In genomic region chr6:33696076-33696475, GRCh38 we compare ENCODE assay signal across 10 cellular contexts. TPM values are rescaled to one million over a fixed set of nuclear protein-coding genes. Genes with fewer than 3 reads are reported as not detected.
DNase-seq lines count a peak whose midpoint lies in the region; ATAC-seq and TF ChIP-seq lines count a peak whose summit lies in the region.
"Had no signal": no experiment of that assay in that cellular context is flagged by ENCODE, and none has a peak within 500 bp of the region (broad histone marks: within the 10 kb centered on the region; RNA-seq: fewer than 3 reads in every experiment).

No MANE protein-coding gene starts in this region.

- H3K27me3 Mint-ChIP-seq in Caco-2 (ENCODE audit: insufficient read depth, unreplicated experiment) = no peaks in the 10 kb centered on the region

- peaks cover 8% of the 10 kb centered on the region for H3K4me1 Mint-ChIP-seq in Caco-2 (ENCODE audit: low read depth, unreplicated experiment)

- 75 to 85% (median 79%) methylated on average over 10 of the region's 10 CpGs for WGBS in psoas muscle, 3 donors

- DNase-seq in Caco-2 (no peak), RWPE1 (ENCODE audit: low spot score) (no peak), psoas muscle (peak in 1 of 2 donors; percentile 34), midbrain (lab: John Stamatoyannopoulos, UW) (no peak), SW 1271 (lab: John Stamatoyannopoulos, UW) (no peak), dermis blood vessel endothelial cell (no peak)
- no peak for DNase-seq in effector memory CD4-positive, alpha-beta T cell
- DNase-seq: DMS79 treated with DMSO at 0.1 percent for 48 hours had no signal

- H3K4me3 ChIP-seq in Caco-2 (ENCODE audit: low read depth, low read length) (no peak overlapping the region), psoas muscle (no peak overlapping the region)
- no peak overlapping the region for H3K4me3 ChIP-seq in effector memory CD4-positive, alpha-beta T cell (ENCODE audit: insufficient read depth, low read depth, low read length, poor library complexity, severe bottlenecking)

- CTCF ChIA-PET in Caco-2 (lab: Charles Lee) (no interaction called here), RWPE1 (lab: Yijun Ruan, JAX) (interaction anchor here (1.4 kb wide), 1 partner anchor 106 kb away, joined by 3 read pairs; no protein-coding TSS in a partner anchor)

- ATAC-seq in psoas muscle (no peak), HG02623 (IDR thresholded peaks at IDR 0.05; ENCODE audit: unreplicated experiment) (no peak)

- H3K36me3 ChIP-seq in Caco-2 (ENCODE audit: control insufficient read depth, insufficient read depth, low read length) (peaks cover 13% of the 10 kb centered on the region), psoas muscle (ENCODE audit: insufficient read depth in 1 of 2, low read depth in 1 of 2) (peaks cover 3 to 51% of the 10 kb centered on the region in 2 donors)
- peaks cover 3% of the 10 kb centered on the region for H3K36me3 ChIP-seq in effector memory CD4-positive, alpha-beta T cell (ENCODE audit: control insufficient read depth, insufficient read depth, low read length)

- no peak overlapping the region for H3K4me3 Mint-ChIP-seq in Caco-2 (ENCODE audit: unreplicated experiment)

- no peak overlapping the region for H3K27ac Mint-ChIP-seq in Caco-2 (ENCODE audit: unreplicated experiment)

- POLR2A ChIA-PET in Caco-2 (lab: Charles Lee) = interaction anchor here (0.5 kb wide), 1 partner anchor 62 kb away, joined by 3 read pairs; no protein-coding TSS in a partner anchor
- POLR2A ChIA-PET in RWPE1 (lab: Yijun Ruan, JAX; ENCODE audit: low non-redundant PET) = no interaction called here

- intact Hi-C loops in Caco-2 (cut with micrococcal nuclease; ENCODE audit: unreplicated experiment) (no loop called here), psoas muscle (cut with DNase I) (no loop called here)

- no peak for TF ChIP-seq CTCF in Caco-2 (IDR thresholded peaks at IDR 0.05; ENCODE audit: insufficient read depth in 1 of 2, low read depth in 1 of 2, low read length in 1 of 2, severe bottlenecking in 1 of 2, unreplicated experiment in 1 of 2)
- TF ChIP-seq CTCF in RWPE1 (conservative IDR thresholded peaks at IDR 0.05; ENCODE audit: low read depth) = no peak
- TF ChIP-seq CTCF in psoas muscle (IDR thresholded peaks at IDR 0.05) = no peak

- TSS peak; percentile 57 for BruUV-seq in Caco-2 (replicated peaks; lab: Mats Ljungman, UMichigan)

- H3K4me1 ChIP-seq in Caco-2 (peaks cover 8% of the 10 kb centered on the region), psoas muscle (peaks cover 72% of the 10 kb centered on the region)
- H3K4me1 ChIP-seq in effector memory CD4-positive, alpha-beta T cell (ENCODE audit: control insufficient read depth, insufficient read depth, low read length, poor library complexity, severe bottlenecking) = peaks cover 71% of the 10 kb centered on the region

- H3K27ac ChIP-seq in RWPE1 (peak overlapping the region; percentile 96), psoas muscle (peak overlapping the region; percentile 81)
- peak overlapping the region; percentile 65 for H3K27ac ChIP-seq in effector memory CD4-positive, alpha-beta T cell (ENCODE audit: insufficient read depth, low read length, poor library complexity, severe bottlenecking)

- H3K36me3 Mint-ChIP-seq in Caco-2 (ENCODE audit: insufficient read depth, unreplicated experiment) = peaks cover 79% of the 10 kb centered on the region

- H3K9me3 ChIP-seq in Caco-2 (no peaks in the 10 kb centered on the region), psoas muscle (no peaks in the 10 kb centered on the region)
- no peaks in the 10 kb centered on the region for H3K9me3 ChIP-seq in effector memory CD4-positive, alpha-beta T cell (ENCODE audit: control insufficient read depth, low read length)

- H3K27me3 ChIP-seq in Caco-2 (replicated peaks; ENCODE audit: control insufficient read depth, insufficient read depth, low read length) (no peaks in the 10 kb centered on the region), psoas muscle (ENCODE audit: insufficient read depth in 3 of 3, low read length in 2 of 3) (no peaks in the 10 kb centered on the region)
- no peaks in the 10 kb centered on the region for H3K27me3 ChIP-seq in effector memory CD4-positive, alpha-beta T cell (replicated peaks; ENCODE audit: control insufficient read depth, insufficient read depth, low read length, poor library complexity, severe bottlenecking)

- H3K9me3 Mint-ChIP-seq in Caco-2 (ENCODE audit: unreplicated experiment) = no peaks in the 10 kb centered on the region

RNA-seq across cellular contexts. Expression of gene UQCC2, which starts 15.4 kb away (rescaled TPM):
- total RNA-seq in Caco-2 (2022) = 115 and 122 TPM in 2 replicates
- total RNA-seq in psoas muscle = 100 to 1,000 TPM; 118 to 184 (median 145) TPM
- polyA plus RNA-seq in psoas muscle = 100 to 1,000 TPM; 129 to 158 (median 141) TPM
- total RNA-seq in dermis blood vessel endothelial cell = 9.4 and 12.3 TPM in 2 replicates

RNA-seq across cellular contexts. Expression of gene IP6K3, which starts 50.6 kb away (rescaled TPM):
- total RNA-seq in Caco-2 (2022) (0.44 and 0.45 TPM in 2 replicates), psoas muscle (100 to 1,000 TPM; 113 to 363 (median 306) TPM), dermis blood vessel endothelial cell (under 0.01 and 0.05 TPM in 2 replicates)
- 100 to 1,000 TPM in 2 of 3 donors, 10 to 100 TPM in 1; 95.7 to 220 (median 175) TPM for polyA plus RNA-seq in psoas muscle
- total RNA-seq: HT1080 had no signal

Comparison
In these comparisons a context has a peak if more than half of its experiments do, and no peak if none do; other contexts are left out.
1. RNA of gene IP6K3, which starts 50.6 kb away (total RNA-seq): 113 to 363 TPM in psoas muscle; 0.44 to 0.45 TPM in Caco-2 and under 0.01 to 0.05 TPM in dermis blood vessel endothelial cell; every median in the first group is over 10 times any median in the second.
2. Peak in every context shown above with its lines, with median percentiles within 50 percentile points of each other: H3K27ac ChIP-seq.